1 cellular context compared by ENCODE assay signal in the genomic region with DNA sequence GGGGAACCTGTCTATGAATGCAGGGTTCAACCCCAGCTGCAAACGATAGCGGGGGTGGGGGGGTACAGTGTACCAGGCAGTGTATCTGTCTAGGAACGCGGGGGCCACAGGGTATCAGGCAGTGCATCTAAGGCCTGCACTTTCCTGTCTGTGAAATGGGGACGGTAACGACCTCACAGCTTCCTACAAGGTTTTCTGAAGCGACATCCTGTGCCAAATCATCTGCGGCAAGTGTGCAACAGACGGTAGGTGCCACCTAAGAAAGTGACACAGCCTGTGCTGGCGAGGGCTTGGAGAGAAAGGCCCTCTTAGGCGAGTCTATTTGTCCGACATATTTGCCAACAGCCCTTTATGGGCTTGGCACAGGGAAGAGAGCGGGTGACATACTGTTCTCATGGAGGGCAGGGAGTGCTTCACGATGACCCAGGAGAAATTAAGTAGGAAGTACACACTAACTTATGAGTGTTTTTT.
TF ChIP-seq lines count a peak whose summit lies in the region.

No MANE protein-coding gene starts in this region.

TF ChIP-seq in IMR-90, 13 proteins besides CTCF, POLR2A, EP300 and RAD21:
- TF ChIP-seq CHD1 (IDR thresholded peaks at IDR 0.05; ENCODE audit: low read depth, low read length) (no peak), FOS (IDR thresholded peaks at IDR 0.05; ENCODE audit: low read depth, low read length) (no peak), USF2 (IDR thresholded peaks at IDR 0.05; ENCODE audit: low read depth, low read length) (no peak), MXI1 (IDR thresholded peaks at IDR 0.05; ENCODE audit: borderline replicate concordance, low read depth, low read length) (no peak), MAFK (IDR thresholded peaks at IDR 0.05; ENCODE audit: low read depth, low read length) (no peak), RFX5 (IDR thresholded peaks at IDR 0.05; ENCODE audit: low read depth, low read length) (no peak), CEBPB (IDR thresholded peaks at IDR 0.05; ENCODE audit: low read depth, low read length) (no peak)
